Comparison of ENCODE assay signal across 9 cellular contexts in genomic region chr22:21762712-21763581, GRCh38. TPM values are rescaled to one million over a fixed set of nuclear protein-coding genes. Genes with fewer than 3 reads are reported as not detected.
DNase-seq lines count a peak whose midpoint lies in the region; ATAC-seq and TF ChIP-seq lines count a peak whose summit lies in the region.
"Had no signal": no experiment of that assay in that cellular context is flagged by ENCODE, and none has a peak within 500 bp of the region (broad histone marks: within the 10 kb centered on the region; RNA-seq: fewer than 3 reads in every experiment).

No MANE protein-coding gene starts in this region.

- no peak for DNase-seq in PC-3
- peak; percentile 29 for DNase-seq in mammary epithelial cell
- DNase-seq in stimulated activated CD4-positive, alpha-beta T cell treated with anti-CD3 and anti-CD28 coated beads, Interleukin-4, amount 100 ng/mL, for 4 hours, result peak; percentile 18 to 49
- DNase-seq in midbrain (lab: John Stamatoyannopoulos, UW), result no peak
- no peak for DNase-seq in coronary artery (ENCODE audit: low spot score)
- DNase-seq: NCI-H1048 had no signal

- dilution Hi-C loops in mammary epithelial cell (cut with HindIII; ENCODE audit: low sequenced_read_pairs), result no loop called here

- H3K9me3 ChIP-seq in PC-3 (ENCODE audit: low read length) (no peaks in the 10 kb centered on the region), mammary epithelial cell (replicated peaks; ENCODE audit: insufficient read depth, low read length) (no peaks in the 10 kb centered on the region)

- H3K4me3 ChIP-seq in PC-3 (ENCODE audit: low read length) (no peak overlapping the region), mammary epithelial cell (replicated peaks in 1 of 3; ENCODE audit: insufficient read depth in 1 of 3, low read depth in 2 of 3, low read length in 3 of 3) (no peak overlapping the region), coronary artery (no peak overlapping the region)

- H3K27me3 ChIP-seq in PC-3 (ENCODE audit: low read length) (no peaks in the 10 kb centered on the region), mammary epithelial cell (ENCODE audit: insufficient read depth, low read length) (no peaks in the 10 kb centered on the region)

- CTCF ChIA-PET in PC-3 (lab: Charles Lee), result no interaction called here
- CTCF ChIA-PET in mammary epithelial cell (lab: Charles Lee; ENCODE audit: low non-redundant PET), result no interaction called here

- H2AFZ ChIP-seq in PC-3 (ENCODE audit: low read length) (no peak overlapping the region), mammary epithelial cell (ENCODE audit: low read depth, low read length) (no peak overlapping the region)

- WGBS in mammary epithelial cell (ENCODE audit: low coverage, missing lambda C conversion rate), result 66% methylated on average over 13 of the region's 13 CpGs

- ATAC-seq in GM19023 (IDR thresholded peaks at IDR 0.05; ENCODE audit: unreplicated experiment) (peak; percentile 65), PC-3 (no peak), GM18873 (IDR thresholded peaks at IDR 0.05; ENCODE audit: low FRiP score, unreplicated experiment) (no peak), GM18907 (IDR thresholded peaks at IDR 0.05; ENCODE audit: unreplicated experiment) (no peak)

- POLR2A ChIA-PET in PC-3 (lab: Charles Lee; ENCODE audit: unreplicated experiment), result no interaction called here

- H3K9ac ChIP-seq in PC-3 (ENCODE audit: low read length) (no peak overlapping the region), mammary epithelial cell (ENCODE audit: insufficient read depth, low read length) (no peak overlapping the region)

- H3K4me1 ChIP-seq in PC-3 (ENCODE audit: insufficient read depth, low read length) (no peaks in the 10 kb centered on the region), mammary epithelial cell (ENCODE audit: insufficient read depth, low read length) (no peaks in the 10 kb centered on the region)

- BruUV-seq in PC-3 (replicated peaks; lab: Mats Ljungman, UMichigan), result TSS peak; percentile 16
- BruUV-seq in mammary epithelial cell (replicated peaks; lab: Mats Ljungman, UMichigan), result TSS peak; percentile 10

- intact Hi-C loops in PC-3 (cut with micrococcal nuclease), result no loop called here
- intact Hi-C loops in mammary epithelial cell (cut with micrococcal nuclease), result no loop called here

- H3K4me2 ChIP-seq in PC-3 (ENCODE audit: low read length) (no peak overlapping the region), mammary epithelial cell (ENCODE audit: insufficient read depth, low read depth, low read length) (no peak overlapping the region)

- H3K36me3 ChIP-seq in PC-3 (ENCODE audit: low read depth, low read length) (peaks cover 4% of the 10 kb centered on the region), mammary epithelial cell (ENCODE audit: insufficient read depth, low read length) (peaks cover 45% of the 10 kb centered on the region)

- H4K20me1 ChIP-seq in PC-3 (ENCODE audit: low read length) (no peaks in the 10 kb centered on the region), mammary epithelial cell (ENCODE audit: insufficient read depth, low read length) (no peaks in the 10 kb centered on the region)

- TF ChIP-seq CTCF in PC-3 (conservative IDR thresholded peaks at IDR 0.05; ENCODE audit: low read depth, low read length) (no peak), mammary epithelial cell (conservative IDR thresholded peaks at IDR 0.05 in 1 of 2, IDR thresholded peaks at IDR 0.05 in 1 of 2; ENCODE audit: extremely low read depth in 1 of 2, insufficient read depth in 1 of 2, low read depth in 1 of 2, low read length in 2 of 2) (no peak), coronary artery (IDR thresholded peaks at IDR 0.05) (no peak)

- no peaks in the 10 kb centered on the region for H3K9me2 ChIP-seq in PC-3 (replicated peaks; ENCODE audit: low read length)

- no peak overlapping the region for H3K27ac ChIP-seq in PC-3 (ENCODE audit: low read length)
- H3K27ac ChIP-seq in mammary epithelial cell (ENCODE audit: insufficient read depth, low read depth, low read length), result no peak overlapping the region
- H3K27ac ChIP-seq in coronary artery, result no peak overlapping the region

- H3K79me2 ChIP-seq in PC-3 (ENCODE audit: low read length) (no peaks in the 10 kb centered on the region), mammary epithelial cell (ENCODE audit: insufficient read depth, low read length) (no peaks in the 10 kb centered on the region)

- no peaks in the 10 kb centered on the region for H3F3A ChIP-seq in PC-3 (ENCODE audit: low read length, unreplicated experiment)

- in situ Hi-C loops in mammary epithelial cell (cut with MboI; ENCODE audit: low sequenced_read_pairs in 2 of 2), result no loop called here

RNA-seq across cellular contexts. Expression of gene YPEL1, which starts 27.4 kb away (rescaled TPM):
- total RNA-seq in PC-3 (2014; rRNA removed), result 0.23 and 3.2 TPM in 2 replicates
- total RNA-seq in mammary epithelial cell, result under 1 TPM; under 0.01 to 0.07 TPM
- polyA plus RNA-seq in mammary epithelial cell, result 0.02 TPM
- 0.47 TPM for polyA minus RNA-seq in mammary epithelial cell

Comparison
In these comparisons a context has a peak if more than half of its experiments do, and no peak if none do; other contexts are left out.
1. DNase-seq: peak in mammary epithelial cell (single experiment) and stimulated activated CD4-positive, alpha-beta T cell treated with anti-CD3 and anti-CD28 coated beads, Interleukin-4, amount 100 ng/mL, for 4 hours (2 of 2); none in PC-3 (single experiment), midbrain (single experiment) and coronary artery (single experiment).